13 cellular contexts compared by ENCODE assay signal in genomic region chr5:157130933-157131332, GRCh38. TPM values are rescaled to one million over a fixed set of nuclear protein-coding genes. Genes with fewer than 3 reads are reported as not detected.
A peak's percentile ranks its signal among the peaks of the same experiment; 100 is the strongest.
DNase-seq lines count a peak whose midpoint lies in the region; ATAC-seq and TF ChIP-seq lines count a peak whose summit lies in the region.
"Had no signal": no experiment of that assay in that cellular context is flagged by ENCODE, and none has a peak within 500 bp of the region (broad histone marks: within the 10 kb centered on the region; RNA-seq: fewer than 3 reads in every experiment).

No MANE protein-coding gene starts in this region.

- H2AFZ ChIP-seq in OCI-LY3 (ENCODE audit: low read depth, low read length), result no peak overlapping the region
- H2AFZ ChIP-seq in hepatocyte, result no peak overlapping the region

- H3K4me2 ChIP-seq in OCI-LY3 (ENCODE audit: low read length), result peak overlapping the region; percentile 65
- no peak overlapping the region for H3K4me2 ChIP-seq in hepatocyte

- H3K79me2 ChIP-seq in OCI-LY3 (ENCODE audit: low read length), result no peaks in the 10 kb centered on the region
- no peaks in the 10 kb centered on the region for H3K79me2 ChIP-seq in hepatocyte

- H3K36me3 ChIP-seq in OCI-LY3 (replicated peaks; ENCODE audit: low read depth, low read length) (no peaks in the 10 kb centered on the region), hepatocyte (replicated peaks; ENCODE audit: insufficient read depth, low read depth) (no peaks in the 10 kb centered on the region), esophagus squamous epithelium (no peaks in the 10 kb centered on the region)

- H3K27me3 ChIP-seq in OCI-LY3 (ENCODE audit: low read depth, low read length), result no peaks in the 10 kb centered on the region
- H3K27me3 ChIP-seq in hepatocyte, result no peaks in the 10 kb centered on the region
- no peaks in the 10 kb centered on the region for H3K27me3 ChIP-seq in esophagus squamous epithelium

- DNase-seq in EL (peak; percentile 13), hepatocyte (ENCODE audit: low spot score) (peak; percentile 44), esophagus squamous epithelium (lab: John Stamatoyannopoulos, UW) (no peak), iPS-NIHi7 (ENCODE audit: extremely low spot score) (no peak), UCSD-AML1 (lab: John Stamatoyannopoulos, UW; ENCODE audit: unreplicated experiment) (no peak), NCI-H1105 (lab: John Stamatoyannopoulos, UW) (no peak)
- DNase-seq: activated naive CD4-positive, alpha-beta T cell; GF-D8; NCI-H1694 treated with DMSO at 0.1 percent for 48 hours had no signal

- H3K9me3 ChIP-seq in OCI-LY3 (ENCODE audit: insufficient read depth, low read length), result no peaks in the 10 kb centered on the region
- no peaks in the 10 kb centered on the region for H3K9me3 ChIP-seq in hepatocyte (ENCODE audit: low read depth)
- no peaks in the 10 kb centered on the region for H3K9me3 ChIP-seq in esophagus squamous epithelium

- ATAC-seq in GM21619 (IDR thresholded peaks at IDR 0.05; ENCODE audit: unreplicated experiment), result peak; percentile 43

- intact Hi-C loops in esophagus squamous epithelium (cut with DNase I), result no loop called here

- no peak for TF ChIP-seq POLR2A in esophagus squamous epithelium (IDR thresholded peaks at IDR 0.05)

- H4K20me1 ChIP-seq in OCI-LY3 (ENCODE audit: insufficient read depth, low read length) (no peaks in the 10 kb centered on the region), hepatocyte (ENCODE audit: insufficient read depth, poor library complexity, severe bottlenecking) (no peaks in the 10 kb centered on the region)

- H3K9me2 ChIP-seq in hepatocyte (replicated peaks; ENCODE audit: insufficient read depth), result no peaks in the 10 kb centered on the region

- H3K27ac ChIP-seq in OCI-LY3 (ENCODE audit: low read length) (no peak overlapping the region), hepatocyte (no peak overlapping the region), esophagus squamous epithelium (no peak overlapping the region)
- H3K27ac ChIP-seq: VCaP had no signal

- TF ChIP-seq CTCF in OCI-LY3 (IDR thresholded peaks at IDR 0.05; ENCODE audit: low read depth, low read length), result no peak
- no peak for TF ChIP-seq CTCF in hepatocyte (IDR thresholded peaks at IDR 0.05; ENCODE audit: poor library complexity)
- no peak for TF ChIP-seq CTCF in esophagus squamous epithelium (IDR thresholded peaks at IDR 0.05)

- no peak overlapping the region for H3K9ac ChIP-seq in OCI-LY3 (ENCODE audit: low read length)

- WGBS in hepatocyte (ENCODE audit: low lambda C conversion rate, missing lambda C conversion rate), result 31% methylated on average over 7 of the region's 7 CpGs
- 37 to 68% methylated on average over 7 of the region's 7 CpGs for WGBS in esophagus squamous epithelium, 2 donors

- H3K4me1 ChIP-seq in OCI-LY3 (ENCODE audit: low read length), result peaks cover 8% of the 10 kb centered on the region
- H3K4me1 ChIP-seq in hepatocyte (ENCODE audit: insufficient read depth), result peaks cover 4% of the 10 kb centered on the region
- H3K4me1 ChIP-seq in esophagus squamous epithelium, result no peaks in the 10 kb centered on the region

- H3K4me3 ChIP-seq in OCI-LY3 (ENCODE audit: low read length), result peak overlapping the region; percentile 75
- H3K4me3 ChIP-seq in hepatocyte, result no peak overlapping the region
- H3K4me3 ChIP-seq in esophagus squamous epithelium, result no peak overlapping the region

RNA-seq across cellular contexts. Expression of gene MED7, which starts 11.7 kb away (rescaled TPM):
- total RNA-seq in hepatocyte (16.8 and 19.7 TPM in 2 replicates), esophagus squamous epithelium (1 to 10 TPM; 4.7 to 8.3 (median 6.9) TPM)
- 20.7 and 22.6 TPM in 2 replicates for polyA plus RNA-seq in hepatocyte

RNA-seq across cellular contexts. Expression of gene HAVCR2, which starts 22.1 kb away (rescaled TPM):
- total RNA-seq in hepatocyte (0.84 and 1.7 TPM in 2 replicates), esophagus squamous epithelium (1 to 10 TPM in 3 of 4 donors, under 1 TPM in 1; 0.45 to 5.3 (median 3.5) TPM)
- 0.52 and 0.92 TPM in 2 replicates for polyA plus RNA-seq in hepatocyte

RNA-seq across cellular contexts. Expression of gene GARIN3, which starts 35.1 kb away (rescaled TPM):
- total RNA-seq in hepatocyte (not detected in 2 replicates), esophagus squamous epithelium (not detected)
- not detected in 2 replicates for polyA plus RNA-seq in hepatocyte
- total RNA-seq: liver had no signal
- polyA plus RNA-seq: liver had no signal

RNA-seq across cellular contexts. Expression of gene ITK, which starts 49.7 kb away (rescaled TPM):
- total RNA-seq in hepatocyte, result 0.20 TPM in 2 replicates
- polyA plus RNA-seq in hepatocyte, result 0.18 TPM in 1 of 2 replicates, not detected in the other
- total RNA-seq in esophagus squamous epithelium, result 1 to 10 TPM in 3 of 4 donors, under 1 TPM in 1; 0.53 to 5.1 (median 3.9) TPM

Comparison
In these comparisons a context has a peak if more than half of its experiments do, and no peak if none do; other contexts are left out.
1. DNase-seq: peak in EL (single experiment) and hepatocyte (single experiment); none in esophagus squamous epithelium (single experiment), iPS-NIHi7 (single experiment), UCSD-AML1 (single experiment) and NCI-H1105 (single experiment).